ENCODE assay signal across 2 cellular contexts in the genomic region with DNA sequence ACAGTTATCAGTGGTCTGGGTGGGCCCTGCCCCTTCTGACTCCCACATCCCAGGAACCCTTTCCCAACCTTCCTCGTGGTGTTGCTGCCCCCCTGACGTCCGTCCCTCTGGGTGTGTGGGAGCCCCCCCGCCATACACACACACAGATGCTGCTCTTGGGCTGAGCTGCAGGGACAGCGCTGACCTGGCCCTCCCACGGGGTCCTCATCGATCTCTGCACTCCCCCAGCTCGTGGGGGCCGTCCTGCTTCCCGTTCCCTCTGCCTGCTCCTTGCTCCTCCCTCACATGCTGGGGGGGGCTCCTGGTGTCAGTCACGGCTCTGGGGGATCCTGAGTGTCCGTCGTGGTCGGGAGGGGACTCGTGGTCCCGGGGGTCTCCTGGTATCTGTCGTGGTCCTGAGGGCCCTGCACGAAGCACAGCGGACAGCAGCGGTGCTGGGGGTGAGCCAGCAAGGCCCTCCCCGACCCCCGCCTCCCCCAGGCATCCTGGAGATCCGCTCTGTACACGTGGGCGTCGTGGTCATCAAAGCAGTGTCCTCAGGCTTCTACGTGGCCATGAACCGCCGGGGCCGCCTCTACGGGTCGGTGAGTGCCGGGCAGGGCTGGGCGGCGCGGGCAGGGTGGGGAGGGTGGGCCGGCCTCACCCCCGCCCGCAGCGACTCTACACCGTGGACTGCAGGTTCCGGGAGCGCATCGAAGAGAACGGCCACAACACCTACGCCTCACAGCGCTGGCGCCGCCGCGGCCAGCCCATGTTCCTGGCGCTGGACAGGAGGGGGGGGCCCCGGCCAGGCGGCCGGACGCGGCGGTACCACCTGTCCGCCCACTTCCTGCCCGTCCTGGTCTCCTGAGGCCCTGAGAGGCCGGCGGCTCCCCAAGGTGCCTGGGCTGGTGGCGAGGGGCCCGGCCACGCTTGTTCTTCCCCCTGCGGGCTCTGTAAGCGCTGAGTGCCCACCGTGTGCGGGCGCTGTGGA.
TF ChIP-seq lines count a peak whose summit lies in the region.

No MANE protein-coding gene starts in this region.

TF ChIP-seq in HEK293, 187 proteins besides CTCF, POLR2A, EP300 and RAD21 (continued from another document):
- TF ChIP-seq ZNF19 (tag by site-specific recombination; IDR thresholded peaks at IDR 0.05; ENCODE audit: low read depth): no peak
TF ChIP-seq in HEK293: peak in this region for 4.

TF ChIP-seq in K562, 482 proteins besides CTCF, POLR2A, EP300 and RAD21 (continued from another document):
- TF ChIP-seq, protein P1, sequence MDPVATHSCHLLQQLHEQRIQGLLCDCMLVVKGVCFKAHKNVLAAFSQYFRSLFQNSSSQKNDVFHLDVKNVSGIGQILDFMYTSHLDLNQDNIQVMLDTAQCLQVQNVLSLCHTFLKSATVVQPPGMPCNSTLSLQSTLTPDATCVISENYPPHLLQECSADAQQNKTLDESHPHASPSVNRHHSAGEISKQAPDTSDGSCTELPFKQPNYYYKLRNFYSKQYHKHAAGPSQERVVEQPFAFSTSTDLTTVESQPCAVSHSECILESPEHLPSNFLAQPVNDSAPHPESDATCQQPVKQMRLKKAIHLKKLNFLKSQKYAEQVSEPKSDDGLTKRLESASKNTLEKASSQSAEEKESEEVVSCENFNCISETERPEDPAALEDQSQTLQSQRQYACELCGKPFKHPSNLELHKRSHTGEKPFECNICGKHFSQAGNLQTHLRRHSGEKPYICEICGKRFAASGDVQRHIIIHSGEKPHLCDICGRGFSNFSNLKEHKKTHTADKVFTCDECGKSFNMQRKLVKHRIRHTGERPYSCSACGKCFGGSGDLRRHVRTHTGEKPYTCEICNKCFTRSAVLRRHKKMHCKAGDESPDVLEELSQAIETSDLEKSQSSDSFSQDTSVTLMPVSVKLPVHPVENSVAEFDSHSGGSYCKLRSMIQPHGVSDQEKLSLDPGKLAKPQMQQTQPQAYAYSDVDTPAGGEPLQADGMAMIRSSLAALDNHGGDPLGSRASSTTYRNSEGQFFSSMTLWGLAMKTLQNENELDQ (CRISPR knock-in tag; IDR thresholded peaks at IDR 0.05; ENCODE audit: borderline replicate concordance): no peak
